In genomic region chr16:57798953-57799618, GRCh38 we compare ENCODE assay signal across 10 cellular contexts. TPM values are rescaled to one million over a fixed set of nuclear protein-coding genes. Genes with fewer than 3 reads are reported as not detected.
DNase-seq lines count a peak whose midpoint lies in the region; ATAC-seq and TF ChIP-seq lines count a peak whose summit lies in the region.
"Had no signal": no experiment of that assay in that cellular context is flagged by ENCODE, and none has a peak within 500 bp of the region (broad histone marks: within the 10 kb centered on the region; RNA-seq: fewer than 3 reads in every experiment).

No MANE protein-coding gene starts in this region.

- no peaks in the 10 kb centered on the region for H3K9me3 Mint-ChIP-seq in CD4-positive, alpha-beta memory T cell
- H3K9me3 Mint-ChIP-seq in T-cell (no peaks in the 10 kb centered on the region), mesothelial cell of epicardium (no peaks in the 10 kb centered on the region)
- H3K9me3 Mint-ChIP-seq: activated naive CD4-positive, alpha-beta T cell treated with anti-CD3 and anti-CD28 coated beads, Interleukin-2, amount 50 U/mL, for 24 hours had no signal

- no peak overlapping the region for H3K27ac ChIP-seq in CD4-positive, alpha-beta memory T cell (ENCODE audit: low read depth, low read length)
- H3K27ac ChIP-seq in KOPT-K1 (ENCODE audit: low read depth, low read length, poor library complexity, severe bottlenecking): peak overlapping the region; percentile 29

- peaks cover 34% of the 10 kb centered on the region for H3K4me1 ChIP-seq in CD4-positive, alpha-beta memory T cell (ENCODE audit: insufficient read depth, low read length)

- H3K4me3 ChIP-seq in CD4-positive, alpha-beta memory T cell (ENCODE audit: low read length in 2 of 2): no peak overlapping the region

- intact Hi-C loops in CD4-positive, alpha-beta memory T cell (cut with micrococcal nuclease): loop anchor here (5.0 kb wide), 1 partner anchor 203 kb away; the partner anchor contains the start of genes USB1 and ZNF319

- no peak for DNase-seq in CD4-positive, alpha-beta memory T cell
- DNase-seq in T-cell (no peak), mesothelial cell of epicardium (ENCODE audit: low spot score in 2 of 2, unreplicated experiment in 2 of 2) (no peak), NCI-H1048 (lab: John Stamatoyannopoulos, UW) (no peak), cortex of kidney (lab: John Stamatoyannopoulos, UW) (no peak)
- DNase-seq: activated CD4-positive, alpha-beta T cell treated with anti-CD3 and anti-CD28 coated beads for 4 hours had no signal

- H3K27me3 Mint-ChIP-seq in CD4-positive, alpha-beta memory T cell: peaks cover 5 to 6% of the 10 kb centered on the region in 2 donors
- peaks cover 18 to 25% of the 10 kb centered on the region in 2 donors for H3K27me3 Mint-ChIP-seq in T-cell
- no peaks in the 10 kb centered on the region for H3K27me3 Mint-ChIP-seq in mesothelial cell of epicardium (ENCODE audit: low read depth)

- H3K4me3 Mint-ChIP-seq in CD4-positive, alpha-beta memory T cell: peak overlapping the region in 2 of 8 donors; percentile 34 to 61
- H3K4me3 Mint-ChIP-seq in T-cell (peak overlapping the region in 1 of 3 donors; percentile 6), mesothelial cell of epicardium (peak overlapping the region; percentile 44)
- H3K4me3 Mint-ChIP-seq: activated naive CD4-positive, alpha-beta T cell treated with anti-CD3 and anti-CD28 coated beads, Interleukin-2, amount 50 U/mL, for 24 hours had no signal

- H3K27ac Mint-ChIP-seq in CD4-positive, alpha-beta memory T cell: peak overlapping the region in 5 of 7 donors; percentile 10 to 88 (median 79)
- H3K27ac Mint-ChIP-seq in T-cell (peak overlapping the region; percentile 62 to 65), mesothelial cell of epicardium (peak overlapping the region; percentile 93)

- no peaks in the 10 kb centered on the region for H3K36me3 Mint-ChIP-seq in CD4-positive, alpha-beta memory T cell
- H3K36me3 Mint-ChIP-seq in T-cell (no peaks in the 10 kb centered on the region), mesothelial cell of epicardium (no peaks in the 10 kb centered on the region)
- H3K36me3 Mint-ChIP-seq: activated naive CD4-positive, alpha-beta T cell treated with anti-CD3 and anti-CD28 coated beads, Interleukin-2, amount 50 U/mL, for 24 hours had no signal

- peaks cover 22 to 42% (median 26%) of the 10 kb centered on the region in 4 donors for H3K4me1 Mint-ChIP-seq in CD4-positive, alpha-beta memory T cell
- H3K4me1 Mint-ChIP-seq in T-cell: peaks cover 30 to 39% (median 34%) of the 10 kb centered on the region in 3 donors
- H3K4me1 Mint-ChIP-seq in mesothelial cell of epicardium: peaks cover 68% of the 10 kb centered on the region

- TF ChIP-seq CTCF in mesothelial cell of epicardium (IDR thresholded peaks at IDR 0.05; ENCODE audit: unreplicated experiment): no peak

- H3K36me3 ChIP-seq in CD4-positive, alpha-beta memory T cell (ENCODE audit: insufficient read depth, low read length): no peaks in the 10 kb centered on the region
- no peaks in the 10 kb centered on the region for H3K36me3 ChIP-seq in KOPT-K1 (ENCODE audit: insufficient read depth, low read length)

- H3K9me3 ChIP-seq in CD4-positive, alpha-beta memory T cell (ENCODE audit: control insufficient read depth in 1 of 2, low read length in 2 of 2): no peaks in the 10 kb centered on the region
- no peaks in the 10 kb centered on the region for H3K9me3 ChIP-seq in KOPT-K1 (ENCODE audit: insufficient read depth, low read length, poor library complexity, severe bottlenecking)

- CTCF ChIA-PET in CD4-positive, alpha-beta memory T cell (lab: Charles Lee; ENCODE audit: partially characterized antibody): interaction anchor here (1.0 to 1.9 kb wide), 4 partner anchors 9 to 100 kb away, joined by 3 to 6 read pairs (median 4); no protein-coding TSS in a partner anchor
- CTCF ChIA-PET in T-cell (lab: Charles Lee): interaction anchor here (0.5 to 1.1 kb wide), 3 partner anchors 11 to 101 kb away, joined by 3 to 4 read pairs (median 4); no protein-coding TSS in a partner anchor

- H3K27me3 ChIP-seq in CD4-positive, alpha-beta memory T cell (ENCODE audit: insufficient read depth, low read length): no peaks in the 10 kb centered on the region

- POLR2A ChIA-PET in CD4-positive, alpha-beta memory T cell (lab: Charles Lee; ENCODE audit: partially characterized antibody): interaction anchor here (1.4 to 2.1 kb wide), 2 partner anchors 11 to 63 kb away, joined by 4 to 10 read pairs; no protein-coding TSS in a partner anchor
- POLR2A ChIA-PET in T-cell (lab: Charles Lee): no interaction called here

- ATAC-seq in T-cell (replicated peaks in 1 of 4): no peak
- ATAC-seq in HG03196 (IDR thresholded peaks at IDR 0.05; ENCODE audit: unreplicated experiment): no peak
- no peak for ATAC-seq in GM19463 (IDR thresholded peaks at IDR 0.05; ENCODE audit: unreplicated experiment)

RNA-seq across cellular contexts. Expression of gene KIFC3, which starts 3.2 kb away (rescaled TPM):
- 1 to 10 TPM; 1.6 to 1.9 TPM for total RNA-seq in CD4-positive, alpha-beta memory T cell
- polyA plus RNA-seq in CD4-positive, alpha-beta memory T cell: not detected
- total RNA-seq in T-cell: 1 to 10 TPM in 4 of 5 donors, under 1 TPM in 1; 0.78 to 4.1 (median 2.7) TPM
- 33.3 to 38.7 TPM (median 35.3 TPM) in 3 replicates for total RNA-seq in mesothelial cell of epicardium
